In genomic region chr15:80989110-80989517, GRCh38 we compare ENCODE assay signal across 8 cellular contexts. TPM values are rescaled to one million over a fixed set of nuclear protein-coding genes. Genes with fewer than 3 reads are reported as not detected.
DNase-seq lines count a peak whose midpoint lies in the region; ATAC-seq and TF ChIP-seq lines count a peak whose summit lies in the region.

No MANE protein-coding gene starts in this region.

- peaks cover 26% of the 10 kb centered on the region for H3K4me1 ChIP-seq in ES-I3 (ENCODE audit: insufficient read depth, low read length)
- peaks cover 3% of the 10 kb centered on the region for H3K4me1 ChIP-seq in iPS-18a (ENCODE audit: control insufficient read depth, low read depth, low read length)
- peaks cover 28% of the 10 kb centered on the region for H3K4me1 ChIP-seq in smooth muscle cell (ENCODE audit: low read depth)

- H2AFZ ChIP-seq in smooth muscle cell (ENCODE audit: low read depth): peak overlapping the region; percentile 91

- H3K79me2 ChIP-seq in smooth muscle cell (ENCODE audit: low read depth): peaks cover 51% of the 10 kb centered on the region

- WGBS in smooth muscle cell (ENCODE audit: low lambda C conversion rate): 3% methylated on average over 7 of the region's 7 CpGs

- H3K4me1 Mint-ChIP-seq in activated CD8-positive, alpha-beta T cell treated with anti-CD3 and anti-CD28 coated beads, Interleukin-2, amount 10 ng/mL, durations not matched to agents 7 days and 5 days (ENCODE audit: low read depth): peaks cover 68% of the 10 kb centered on the region

- peaks cover 44% of the 10 kb centered on the region for H4K20me1 ChIP-seq in smooth muscle cell (ENCODE audit: low read depth)

- H3K27me3 ChIP-seq in iPS-18a (ENCODE audit: control insufficient read depth, insufficient read depth, low read length): no peaks in the 10 kb centered on the region
- H3K27me3 ChIP-seq in smooth muscle cell (ENCODE audit: low read depth): no peaks in the 10 kb centered on the region

- no peaks in the 10 kb centered on the region for H3K9me3 ChIP-seq in ES-I3 (ENCODE audit: control insufficient read depth, insufficient read depth, low read length)
- no peaks in the 10 kb centered on the region for H3K9me3 ChIP-seq in iPS-18a (ENCODE audit: control insufficient read depth, low read depth, low read length)
- no peaks in the 10 kb centered on the region for H3K9me3 ChIP-seq in smooth muscle cell (replicated peaks; ENCODE audit: low read depth)

- peak overlapping the region; percentile 97 for H3K4me3 Mint-ChIP-seq in activated CD8-positive, alpha-beta T cell treated with anti-CD3 and anti-CD28 coated beads, Interleukin-2, amount 10 ng/mL, durations not matched to agents 7 days and 5 days

- H3K4me3 ChIP-seq in iPS-18a (ENCODE audit: low read length): peak overlapping the region; percentile 94
- peak overlapping the region; percentile 82 for H3K4me3 ChIP-seq in smooth muscle cell

- H3K27ac ChIP-seq in iPS-18a (ENCODE audit: low read length) (peak overlapping the region; percentile 54), smooth muscle cell (ENCODE audit: low read depth) (peak overlapping the region; percentile 20)

- no peaks in the 10 kb centered on the region for H3K27me3 Mint-ChIP-seq in activated CD8-positive, alpha-beta T cell treated with anti-CD3 and anti-CD28 coated beads, Interleukin-2, amount 10 ng/mL, durations not matched to agents 7 days and 5 days (ENCODE audit: low read depth)

- H3K9ac ChIP-seq in ES-I3 (ENCODE audit: low read depth, low read length) (peak overlapping the region; percentile 99), iPS-18a (ENCODE audit: low read length) (peak overlapping the region; percentile 87), smooth muscle cell (ENCODE audit: low read depth) (peak overlapping the region; percentile 73)

- peaks cover 16% of the 10 kb centered on the region for H3F3A ChIP-seq in smooth muscle cell (ENCODE audit: low read depth)

- POLR2A ChIA-PET in activated CD8-positive, alpha-beta T cell treated with anti-CD3 and anti-CD28 coated beads, Interleukin-2, amount 10 ng/mL, durations not matched to agents 7 days and 5 days (lab: Charles Lee): interaction anchor here (0.7 to 4.6 kb wide), 2 partner anchors 12 to 307 kb away, joined by 3 to 49 read pairs; partner anchors contain the start of gene TLNRD1

- no peaks in the 10 kb centered on the region for H3K9me3 Mint-ChIP-seq in activated CD8-positive, alpha-beta T cell treated with anti-CD3 and anti-CD28 coated beads, Interleukin-2, amount 10 ng/mL, durations not matched to agents 7 days and 5 days (ENCODE audit: insufficient read depth)

- CTCF ChIA-PET in activated CD8-positive, alpha-beta T cell treated with anti-CD3 and anti-CD28 coated beads, Interleukin-2, amount 10 ng/mL, durations not matched to agents 7 days and 5 days (lab: Charles Lee): interaction anchor here (2.2 to 4.6 kb wide), 2 partner anchors 19 to 278 kb away, joined by 7 to 30 read pairs; no protein-coding TSS in a partner anchor

- no peak for DNase-seq in activated CD8-positive, alpha-beta T cell treated with anti-CD3 and anti-CD28 coated beads, Interleukin-2, amount 10 ng/mL, durations not matched to agents 7 days and 5 days
- DNase-seq in smooth muscle cell (lab: John Stamatoyannopoulos, UW; ENCODE audit: unreplicated experiment) (no peak), SHP77 treated with DMSO at 0.1 percent for 48 hours (lab: John Stamatoyannopoulos, UW) (no peak), activated gamma-delta T cell treated with Interleukin-2 at 50 U/mL for 16 hours (no peak)
- DNase-seq in activated CD4-positive, alpha-beta T cell treated with anti-CD3 and anti-CD28 coated beads for 1 hour: no peak

- TF ChIP-seq CTCF in smooth muscle cell (IDR thresholded peaks at IDR 0.05; ENCODE audit: borderline replicate concordance, insufficient read depth, poor library complexity, severe bottlenecking): no peak

- peak; percentile 17 for ATAC-seq in HG02943 (IDR thresholded peaks at IDR 0.05; ENCODE audit: low read depth, unreplicated experiment)
- no peak for ATAC-seq in activated CD8-positive, alpha-beta T cell treated with anti-CD3 and anti-CD28 coated beads, Interleukin-2, amount 10 ng/mL, durations not matched to agents 7 days and 5 days

- peak overlapping the region; percentile 95 for H3K4me2 ChIP-seq in smooth muscle cell

- H3K36me3 ChIP-seq in ES-I3 (ENCODE audit: insufficient read depth, low read length): no peaks in the 10 kb centered on the region
- H3K36me3 ChIP-seq in iPS-18a (ENCODE audit: control insufficient read depth, low read depth, low read length): no peaks in the 10 kb centered on the region
- no peaks in the 10 kb centered on the region for H3K36me3 ChIP-seq in smooth muscle cell (ENCODE audit: low read depth)

- H3K36me3 Mint-ChIP-seq in activated CD8-positive, alpha-beta T cell treated with anti-CD3 and anti-CD28 coated beads, Interleukin-2, amount 10 ng/mL, durations not matched to agents 7 days and 5 days (ENCODE audit: low read depth): peaks cover 34% of the 10 kb centered on the region

- H3K27ac Mint-ChIP-seq in activated CD8-positive, alpha-beta T cell treated with anti-CD3 and anti-CD28 coated beads, Interleukin-2, amount 10 ng/mL, durations not matched to agents 7 days and 5 days: peak overlapping the region; percentile 98

RNA-seq across cellular contexts. Expression of gene MESD, which starts 0.5 kb away (rescaled TPM):
- total RNA-seq in activated CD8-positive, alpha-beta T cell treated with anti-CD3 and anti-CD28 coated beads, Interleukin-2, amount 10 ng/mL, durations not matched to agents 7 days and 5 days: 10 to 100 TPM; 27.0 to 27.4 TPM
- 20.1 and 25.6 TPM in 2 replicates for total RNA-seq in smooth muscle cell
- polyA plus RNA-seq in smooth muscle cell: 41.4 and 57.4 TPM in 2 replicates

RNA-seq across cellular contexts. Expression of gene TLNRD1, which starts 11.6 kb away (rescaled TPM):
- total RNA-seq in activated CD8-positive, alpha-beta T cell treated with anti-CD3 and anti-CD28 coated beads, Interleukin-2, amount 10 ng/mL, durations not matched to agents 7 days and 5 days: 10 to 100 TPM; 32.3 to 33.8 TPM
- total RNA-seq in smooth muscle cell: 10.7 and 11.3 TPM in 2 replicates
- 11.9 and 14.1 TPM in 2 replicates for polyA plus RNA-seq in smooth muscle cell
